In genomic region chr11:47093541-47093940, GRCh38 we compare ENCODE assay signal across 8 cellular contexts.
"Had no signal": no experiment of that assay in that cellular context is flagged by ENCODE, and none has a peak within 500 bp of the region (broad histone marks: within the 10 kb centered on the region; RNA-seq: fewer than 3 reads in every experiment).

No MANE protein-coding gene starts in this region.

- ATAC-seq: GM12878 had no signal

- DNase-seq: GDM1, GF-D8 had no signal

- H3K4me3 ChIP-seq: GM12878 had no signal

- FAIRE-seq: G401.6, GM12878, GM12891, GM12892, GM18507, GM19239 had no signal
